In genomic region chr12:65825323-65825572, GRCh38 we compare ENCODE assay signal across 8 cellular contexts. TPM values are rescaled to one million over a fixed set of nuclear protein-coding genes. Genes with fewer than 3 reads are reported as not detected.
DNase-seq lines count a peak whose midpoint lies in the region; ATAC-seq and TF ChIP-seq lines count a peak whose summit lies in the region.

No MANE protein-coding gene starts in this region.

- ATAC-seq in Panc1 (peak; percentile 4), GM19023 (IDR thresholded peaks at IDR 0.05; ENCODE audit: unreplicated experiment) (no peak)

- no peak overlapping the region for H3K4me2 ChIP-seq in fibroblast of lung (ENCODE audit: extremely low read depth, insufficient read depth, low read length)

- peak overlapping the region; percentile 66 for H3K4me3 ChIP-seq in AG09309 (ENCODE audit: control insufficient read depth, low read depth, low read length)
- H3K4me3 ChIP-seq in Panc1 (ENCODE audit: low read depth in 2 of 2, low read length in 2 of 2): peak overlapping the region; percentile 79 to 82
- H3K4me3 ChIP-seq in fibroblast of lung (replicated peaks in 1 of 4; ENCODE audit: control extremely low read depth in 1 of 4, insufficient read depth in 1 of 4, low read depth in 3 of 4, low read length in 4 of 4): peak overlapping the region in 3 of 4 experiments; percentile 80 to 86 (median 82)
- H3K4me3 ChIP-seq in neuron (ENCODE audit: low read length): peak overlapping the region; percentile 79

- DNase-seq in AG09309 (ENCODE audit: low read depth) (no peak), Panc1 (ENCODE audit: low read depth, low spot score) (no peak), fibroblast of lung (ENCODE audit: low read depth in 2 of 2) (no peak), NCI-H524 (lab: John Stamatoyannopoulos, UW) (no peak), NCI-H146 (lab: John Stamatoyannopoulos, UW) (no peak)
- no peak for DNase-seq in stimulated activated CD4-positive, alpha-beta T cell treated with anti-CD3 and anti-CD28 coated beads, Interleukin-15, amount 100 ng/mL, for 24 hours

- intact Hi-C loops in Panc1 (cut with micrococcal nuclease; ENCODE audit: unreplicated experiment): loop anchor here (10.0 kb wide), 1 partner anchor 80 kb away; no protein-coding TSS in a partner anchor

- H3K36me3 ChIP-seq in Panc1 (ENCODE audit: control insufficient read depth, insufficient read depth, low read length) (peaks cover 13% of the 10 kb centered on the region), fibroblast of lung (ENCODE audit: control insufficient read depth, insufficient read depth, low read length) (no peaks in the 10 kb centered on the region), neuron (ENCODE audit: insufficient read depth, low read length) (no peaks in the 10 kb centered on the region)

- H3K27ac ChIP-seq in Panc1 (ENCODE audit: low read length) (peak overlapping the region; percentile 97), fibroblast of lung (ENCODE audit: insufficient read depth, low read length) (peak overlapping the region; percentile 93)

- H3K27me3 ChIP-seq in Panc1 (ENCODE audit: control insufficient read depth, insufficient read depth, low read length) (no peaks in the 10 kb centered on the region), fibroblast of lung (ENCODE audit: control insufficient read depth, insufficient read depth, low read length) (no peaks in the 10 kb centered on the region), neuron (ENCODE audit: insufficient read depth, low read length) (no peaks in the 10 kb centered on the region)

- TF ChIP-seq CTCF in AG09309 (IDR thresholded peaks at IDR 0.05; ENCODE audit: control insufficient read depth, insufficient read depth, low read depth, low read length, missing control alignments) (no peak), Panc1 (IDR thresholded peaks at IDR 0.05) (no peak), fibroblast of lung (conservative IDR thresholded peaks at IDR 0.05 in 1 of 2, IDR thresholded peaks at IDR 0.05 in 1 of 2; ENCODE audit: low read depth in 1 of 2, low read length in 2 of 2) (no peak)

- peaks cover 74% of the 10 kb centered on the region for H3K79me2 ChIP-seq in fibroblast of lung (ENCODE audit: control insufficient read depth, insufficient read depth, low read length)

- in situ Hi-C loops in Panc1 (cut with HindIII; ENCODE audit: low pct_unique_long_range_greater_than_20kb, low sequenced_read_pairs): no loop called here

- no peaks in the 10 kb centered on the region for H3K9me3 ChIP-seq in Panc1 (ENCODE audit: control insufficient read depth, insufficient read depth, low read depth, low read length)
- no peaks in the 10 kb centered on the region for H3K9me3 ChIP-seq in fibroblast of lung (ENCODE audit: control insufficient read depth, insufficient read depth, low read depth, low read length)
- H3K9me3 ChIP-seq in neuron (ENCODE audit: low read length): no peaks in the 10 kb centered on the region

- H2AFZ ChIP-seq in fibroblast of lung (ENCODE audit: low read length) (no peak overlapping the region), neuron (ENCODE audit: low read depth, low read length) (peak overlapping the region; percentile 100)

- peak overlapping the region; percentile 85 for H3K9ac ChIP-seq in fibroblast of lung (ENCODE audit: insufficient read depth, low read length)

- CTCF ChIA-PET in Panc1 (lab: Charles Lee): no interaction called here

- H3K4me1 ChIP-seq in Panc1 (ENCODE audit: control insufficient read depth, insufficient read depth, low read length) (peaks cover 45% of the 10 kb centered on the region), fibroblast of lung (ENCODE audit: control insufficient read depth, extremely low read depth, insufficient read depth, low read length) (peaks cover 3% of the 10 kb centered on the region), neuron (ENCODE audit: insufficient read depth, low read length) (peaks cover 39% of the 10 kb centered on the region)

- no TSS peak for BruUV-seq in Panc1 (replicated peaks; lab: Mats Ljungman, UMichigan)

- no peaks in the 10 kb centered on the region for H4K20me1 ChIP-seq in fibroblast of lung (ENCODE audit: control insufficient read depth, extremely low read depth, insufficient read depth, low read length)

- POLR2A ChIA-PET in Panc1 (lab: Charles Lee): no interaction called here

RNA-seq across cellular contexts. Expression of gene HMGA2, which starts 1.0 kb away (rescaled TPM):
- total RNA-seq in Panc1 (2021; ENCODE audit: unreplicated experiment) (61.4 TPM), fibroblast of lung (4.4 and 7.3 TPM in 2 replicates)
- 66.2 TPM for polyA plus RNA-seq in Panc1 (2012; ENCODE audit: insufficient read length)
- 8.2 and 15.9 TPM in 2 replicates for polyA plus RNA-seq in fibroblast of lung
- polyA plus RNA-seq in fibroblast of lung (2012): 7.0 and 15.7 TPM in 2 replicates
- 6.4 and 9.3 TPM in 2 replicates for polyA minus RNA-seq in fibroblast of lung (ENCODE audit: low replicate concordance)
